ENCODE assay signal across 8 cellular contexts in the genomic region with DNA sequence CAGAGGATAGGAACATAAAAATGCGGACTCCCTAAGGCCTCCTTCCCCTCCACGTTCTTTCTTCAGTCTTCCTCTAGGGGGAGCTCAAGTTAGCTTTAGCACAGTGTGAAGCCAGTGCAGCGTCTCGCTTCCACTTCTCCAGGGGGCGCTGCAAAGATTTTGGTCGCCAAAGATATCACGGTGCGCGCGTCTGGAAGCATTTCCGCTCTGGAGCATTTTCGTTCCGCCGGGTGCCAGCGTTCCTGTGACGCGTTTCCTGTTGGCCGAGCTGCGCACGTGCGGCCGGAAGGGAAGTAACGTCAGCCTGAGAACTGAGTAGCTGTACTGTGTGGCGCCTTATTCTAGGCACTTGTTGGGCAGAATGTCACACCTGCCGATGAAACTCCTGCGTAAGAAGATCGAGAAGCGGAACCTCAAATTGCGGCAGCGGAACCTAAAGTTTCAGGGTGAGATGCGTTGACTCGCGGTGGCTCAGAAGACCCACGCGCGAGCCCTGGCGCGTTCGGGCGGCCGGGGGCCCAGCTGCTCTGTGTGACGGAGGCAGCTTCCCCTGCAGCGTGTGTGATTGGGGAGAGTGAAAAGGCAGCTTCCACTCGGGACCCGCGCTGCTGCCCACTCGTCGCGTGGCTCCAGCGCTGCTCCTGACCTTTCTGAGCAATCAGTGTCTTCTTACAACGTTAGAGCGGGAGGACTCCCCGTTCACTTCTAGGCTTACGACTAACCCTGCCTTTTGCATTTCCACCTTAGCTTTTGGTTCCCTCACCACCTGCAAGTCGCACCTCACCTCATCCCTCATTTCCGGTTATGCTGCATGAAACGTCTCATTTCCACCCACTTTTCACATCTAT. TPM values are rescaled to one million over a fixed set of nuclear protein-coding genes. Genes with fewer than 3 reads are reported as not detected.
DNase-seq lines count a peak whose midpoint lies in the region; FAIRE-seq and TF ChIP-seq lines count a peak whose summit lies in the region.

A gene (plus strand): TSS at position 275 of the 848 bp plus-strand sequence. CDS start 87 bp downstream, at position 362.

- H3K4me1 ChIP-seq in H9 (ENCODE audit: insufficient read depth, low read length), result no peaks in the 10 kb centered on the region

- H3K79me1 ChIP-seq in H9 (ENCODE audit: insufficient read depth, low read depth, low read length, poor library complexity, severe bottlenecking), result no peaks in the 10 kb centered on the region

- H3K4me3 ChIP-seq in MG63 (peak within 1 kb of the TSS; percentile 86), fibroblast of villous mesenchyme (ENCODE audit: low read depth, low read length) (peak within 1 kb of the TSS; percentile 87)

- H3K23ac ChIP-seq in H9 (ENCODE audit: insufficient read length, low read depth, low read length), result no peak within 1 kb of the TSS

- H2AK5ac ChIP-seq in H9 (ENCODE audit: insufficient read length, low read length), result no peak within 1 kb of the TSS

- H3K79me2 ChIP-seq in H9 (ENCODE audit: insufficient read depth, low read length), result peaks cover 9% of the 10 kb centered on the region; the same call in 1 of the 2 replicates

- no peak within 1 kb of the TSS for H4K8ac ChIP-seq in H9 (replicated peaks; ENCODE audit: insufficient read length, low read depth, low read length)

- H3T11ph ChIP-seq in H9 (ENCODE audit: low read length), result no peak within 1 kb of the TSS

- H3K9ac ChIP-seq in H9 (ENCODE audit: extremely low read depth, insufficient read length, low read length), result peak within 1 kb of the TSS; percentile 45

- WGBS in H9 (ENCODE audit: extremely low coverage, insufficient read length, low lambda C conversion rate), result no CpG with 5 or more reads among the region's 57 CpGs

- no peak within 1 kb of the TSS for H3K56ac ChIP-seq in H9 (ENCODE audit: insufficient read length, low read depth, low read length)

- no peak within 1 kb of the TSS for H2BK20ac ChIP-seq in H9 (ENCODE audit: low read depth, low read length, poor library complexity, severe bottlenecking)

- no peak within 1 kb of the TSS for H2BK15ac ChIP-seq in H9 (ENCODE audit: low read depth, low read length)

- no peak within 1 kb of the TSS for H2BK120ac ChIP-seq in H9 (ENCODE audit: low read depth, low read length, poor library complexity, severe bottlenecking)

- no peak within 1 kb of the TSS for H4K5ac ChIP-seq in H9 (ENCODE audit: insufficient read length, low read depth, low read length)

- H3K4me1 Mint-ChIP-seq in H9 (peaks cover 20 to 26% of the 10 kb centered on the region in 2 experiments), neural crest cell (peaks cover 18% of the 10 kb centered on the region)

- no peak within 1 kb of the TSS for H2BK5ac ChIP-seq in H9 (ENCODE audit: insufficient read length, low read length)

- H2AFZ ChIP-seq in H9 (ENCODE audit: low read length), result no peak within 1 kb of the TSS

- peak; percentile 97 for FAIRE-seq in G401.6 (lab: Jason Lieb, UNC)

- H3K27me3 ChIP-seq in H9 (ENCODE audit: insufficient read depth, low read length), result no peaks in the 10 kb centered on the region
- no peaks in the 10 kb centered on the region for H3K27me3 ChIP-seq in MG63

- peaks cover 5% of the 10 kb centered on the region for H3K23me2 ChIP-seq in H9 (ENCODE audit: insufficient read length, low read depth, low read length, poor library complexity, severe bottlenecking)

- peaks cover 17 to 34% (median 27%) of the 10 kb centered on the region in 3 experiments; a peak in 6 of 7 replicates for H3K36me3 Mint-ChIP-seq in H9 (ENCODE audit: insufficient read depth in 1 of 3, low read depth in 3 of 3)
- no peaks in the 10 kb centered on the region for H3K36me3 Mint-ChIP-seq in neural crest cell (ENCODE audit: low read depth)

- H3K27ac Mint-ChIP-seq in H9 (peak within 1 kb of the TSS; percentile 87 to 98 (median 96); a peak in 6 of 7 replicates), neural crest cell (ENCODE audit: unreplicated experiment) (peak within 1 kb of the TSS; percentile 92)

- H3K4ac ChIP-seq in H9 (ENCODE audit: low read depth, low read length), result no peak within 1 kb of the TSS

- H3K14ac ChIP-seq in H9 (ENCODE audit: insufficient read depth, low read length), result peak within 1 kb of the TSS; percentile 8

- H2BK12ac ChIP-seq in H9 (ENCODE audit: insufficient read length, low read depth, low read length), result no peak within 1 kb of the TSS

- peak; percentile 97 for DNase-seq in H9
- DNase-seq in MG63, result peak; percentile 96
- peak; percentile 93 for DNase-seq in SIG-M5 (lab: John Stamatoyannopoulos, UW)
- peak; percentile 97 for DNase-seq in activated gamma-delta T cell treated with Interleukin-2 at 50 U/mL for 16 hours
- DNase-seq in fibroblast of villous mesenchyme (ENCODE audit: low read depth), result peak; percentile 99
- peak; percentile 98 for DNase-seq in neural crest cell (ENCODE audit: low read depth, low spot score)
- DNase-seq in stromal cell of bone marrow (ENCODE audit: low read depth), result peak; percentile 98

- H3K36me3 ChIP-seq in MG63, result peaks cover 40% of the 10 kb centered on the region

- no peak within 1 kb of the TSS for H3K27ac ChIP-seq in H9 (ENCODE audit: insufficient read length, low read depth, low read length)

- H3K18ac ChIP-seq in H9 (ENCODE audit: insufficient read length, low read depth, low read length), result no peak within 1 kb of the TSS

- H3K27me3 Mint-ChIP-seq in H9 (ENCODE audit: low read depth) (no peaks in the 10 kb centered on the region; the same call in 1 of the 2 replicates), neural crest cell (ENCODE audit: low read depth) (peaks cover 15% of the 10 kb centered on the region)

- H3K9me3 ChIP-seq in H9 (ENCODE audit: control insufficient read depth, low read depth, low read length) (no peaks in the 10 kb centered on the region), MG63 (no peaks in the 10 kb centered on the region)

- TF ChIP-seq CTCF in H9 (conservative IDR thresholded peaks at IDR 0.05) (peak; percentile 99), fibroblast of villous mesenchyme (IDR thresholded peaks at IDR 0.05; ENCODE audit: insufficient read depth, low read depth, low read length) (peak; percentile 100), neural crest cell (conservative IDR thresholded peaks at IDR 0.05) (peak; percentile 99)

- no peak within 1 kb of the TSS for H4K91ac ChIP-seq in H9 (ENCODE audit: insufficient read length, low read depth, low read length)

- peak within 1 kb of the TSS; percentile 94 for H3K4me3 Mint-ChIP-seq in H9
- H3K4me3 Mint-ChIP-seq in neural crest cell, result peak within 1 kb of the TSS; percentile 91

- H3K9me3 Mint-ChIP-seq in H9 (peaks cover 0 to 7% of the 10 kb centered on the region in 2 experiments; a peak in 2 of 5 replicates), neural crest cell (no peaks in the 10 kb centered on the region)

- H3K4me2 ChIP-seq in H9 (ENCODE audit: insufficient read depth, insufficient read length, low read length), result peak within 1 kb of the TSS; percentile 94

- H4K20me1 ChIP-seq in H9 (ENCODE audit: control insufficient read depth, insufficient read depth, insufficient read length), result no peaks in the 10 kb centered on the region

RNA-seq across cellular contexts. Expression of the gene that starts here (rescaled TPM):
- 114 and 115 TPM in 2 replicates for total RNA-seq in H9 (2021)
- total RNA-seq in MG63 (2014; rRNA removed; shearing (Covaris generic); ENCODE audit: low replicate concordance), result 40.2 and 46.7 TPM in 2 replicates
- total RNA-seq in fibroblast of villous mesenchyme, result 43.5 and 61.7 TPM in 2 replicates
- total RNA-seq in neural crest cell, result 76.7 and 77.9 TPM in 2 replicates
